ENCODE assay signal across 10 cellular contexts in the genomic region with DNA sequence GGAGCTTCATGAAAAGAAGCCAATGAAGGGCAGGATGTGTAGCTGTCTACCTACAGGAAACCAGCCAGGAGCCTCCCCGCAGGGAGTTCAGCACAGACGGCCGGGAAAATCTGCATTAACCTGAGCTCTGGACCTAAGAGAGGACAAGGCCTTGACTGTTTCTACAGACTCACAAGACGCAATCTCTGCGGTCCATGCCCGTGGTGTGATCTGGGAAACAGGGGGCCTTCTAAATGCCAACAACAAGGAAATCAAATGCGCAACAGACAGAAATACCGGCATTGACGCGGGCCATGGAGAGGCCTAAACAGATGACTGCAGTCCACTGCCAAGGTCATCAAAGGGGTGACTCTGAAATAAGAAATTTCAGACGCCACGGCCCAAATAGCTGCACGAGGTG. TPM values are rescaled to one million over a fixed set of nuclear protein-coding genes. Genes with fewer than 3 reads are reported as not detected.
"Had no signal": no experiment of that assay in that cellular context is flagged by ENCODE, and none has a peak within 500 bp of the region (broad histone marks: within the 10 kb centered on the region; RNA-seq: fewer than 3 reads in every experiment).

No MANE protein-coding gene starts in this region.

RNA-seq across cellular contexts. Expression of a gene that starts 16.7 kb away (rescaled TPM):
- total RNA-seq: activated CD4-positive, alpha-beta memory T cell treated with anti-CD3 and anti-CD28 coated beads, Interleukin-2, amount 10 ng/mL, durations not matched to agents 7 days and 5 days; activated CD4-positive, alpha-beta T cell treated with anti-CD3 and anti-CD28 coated beads for 36 hours; activated CD4-positive, alpha-beta T cell treated with anti-CD3 and anti-CD28 coated beads, Interleukin-2, amount 10 ng/mL, durations not matched to agents 7 days and 5 days; activated CD8-positive, alpha-beta T cell treated with anti-CD3 and anti-CD28 coated beads, Interleukin-2, amount 10 ng/mL, durations not matched to agents 7 days and 5 days; activated naive CD8-positive, alpha-beta T cell treated with anti-CD3 and anti-CD28 coated beads, Interleukin-2, amount 10 ng/mL, durations not matched to agents 7 days and 5 days; activated T-helper 2 cell treated with anti-CD3 and anti-CD28 coated beads, Interferon-gamma antibody, Interleukin-2, Interleukin-4, amounts not matched to agents 10 μg/mL and 5 μg/mL and 100 μg/mL, durations not matched to agents 14 hours and 24 hours and 36 hours; ascending aorta; bronchial epithelial cell; cardiac muscle cell; chondrocyte had no signal

RNA-seq across cellular contexts. Expression of a gene that starts 49.1 kb away (rescaled TPM):
- total RNA-seq: bronchial epithelial cell had no signal
